In the genomic region with DNA sequence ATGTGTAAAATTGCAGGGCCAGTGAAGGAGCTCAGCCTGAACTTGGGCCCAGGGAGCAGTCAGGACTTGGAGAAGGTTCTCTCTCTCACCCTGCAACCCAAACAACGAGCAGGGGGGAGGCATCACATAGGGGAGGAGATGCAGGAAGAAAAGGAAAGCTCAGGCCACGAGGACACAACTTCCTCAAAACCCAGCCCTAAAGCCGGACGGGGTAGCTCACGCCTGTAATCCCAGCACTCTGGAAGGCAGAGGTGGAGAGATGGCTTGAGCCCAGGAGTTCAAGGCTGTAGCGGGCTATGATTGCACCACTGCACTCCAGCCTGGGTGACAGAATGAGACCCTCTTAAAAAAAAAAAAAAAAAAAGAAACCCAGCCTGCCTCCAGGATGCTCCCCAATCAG, we compare ENCODE assay signal across 29 cellular contexts.
DNase-seq lines count a peak whose midpoint lies in the region; ATAC-seq and TF ChIP-seq lines count a peak whose summit lies in the region.
"Had no signal": no experiment of that assay in that cellular context is flagged by ENCODE, and none has a peak within 500 bp of the region (broad histone marks: within the 10 kb centered on the region; RNA-seq: fewer than 3 reads in every experiment).

No MANE protein-coding gene starts in this region.

- H3K9me3 ChIP-seq in endodermal cell (ENCODE audit: control insufficient read depth, low read length) = no peaks in the 10 kb centered on the region
- no peaks in the 10 kb centered on the region for H3K9me3 ChIP-seq in ovary
- no peaks in the 10 kb centered on the region for H3K9me3 ChIP-seq in testis
- H3K9me3 ChIP-seq: heart left ventricle had no signal

- no peaks in the 10 kb centered on the region for H3K27me3 Mint-ChIP-seq in endodermal cell (ENCODE audit: insufficient read depth)
- H3K27me3 Mint-ChIP-seq: activated CD4-positive, alpha-beta T cell treated with anti-CD3 and anti-CD28 coated beads, Interleukin-2, amount 10 ng/mL, durations not matched to agents 24 days and 14 days; CD8-positive, alpha-beta memory T cell; progenitor cell of endocrine pancreas had no signal

- TF ChIP-seq EP300 in ovary (IDR thresholded peaks at IDR 0.05) = no peak

- no peak for TF ChIP-seq CTCF in endodermal cell (conservative IDR thresholded peaks at IDR 0.05)
- TF ChIP-seq CTCF in ovary (IDR thresholded peaks at IDR 0.05) = no peak
- no peak for TF ChIP-seq CTCF in testis (IDR thresholded peaks at IDR 0.05)

- intact Hi-C loops in ovary (cut with DNase I) = loop anchor here in 1 of 4 donors (10.0 kb wide), 1 partner anchor 851 kb away; the partner anchor contains the start of gene NRP1
- intact Hi-C loops in testis (cut with DNase I; ENCODE audit: low total_unique reads) = no loop called here

- H3K36me3 Mint-ChIP-seq in endodermal cell (ENCODE audit: low read depth) = no peaks in the 10 kb centered on the region
- H3K36me3 Mint-ChIP-seq: CD8-positive, alpha-beta memory T cell had no signal

- no peaks in the 10 kb centered on the region for H3K36me3 ChIP-seq in endodermal cell (ENCODE audit: control insufficient read depth, insufficient read depth, low read length)
- no peaks in the 10 kb centered on the region for H3K36me3 ChIP-seq in ovary
- no peaks in the 10 kb centered on the region for H3K36me3 ChIP-seq in testis (ENCODE audit: low read depth, missing control alignments)
- H3K36me3 ChIP-seq: heart left ventricle, WERI-Rb-1 had no signal

- H3K27ac Mint-ChIP-seq in endodermal cell = peak overlapping the region; percentile 65
- H3K27ac Mint-ChIP-seq: activated CD4-positive, alpha-beta T cell treated with anti-CD3 and anti-CD28 coated beads, Interleukin-2, amount 10 ng/mL, durations not matched to agents 24 days and 14 days; activated T-cell treated with anti-CD3 and anti-CD28 coated beads, Interleukin-2, amount 50 U/mL, for 24 hours; CD8-positive, alpha-beta memory T cell had no signal

- H3K4me1 Mint-ChIP-seq in endodermal cell = peaks cover 74% of the 10 kb centered on the region
- H3K4me1 Mint-ChIP-seq: activated CD4-positive, alpha-beta T cell treated with anti-CD3 and anti-CD28 coated beads, Interleukin-2, amount 10 ng/mL, durations not matched to agents 24 days and 14 days; CD8-positive, alpha-beta memory T cell had no signal

- no peak overlapping the region for H3K9ac ChIP-seq in endodermal cell (ENCODE audit: extremely low read depth, low read length, poor library complexity, severe bottlenecking)

- no peak for TF ChIP-seq POLR2A in ovary (IDR thresholded peaks at IDR 0.05)
- no peak for TF ChIP-seq POLR2A in testis (IDR thresholded peaks at IDR 0.05)

- WGBS in endodermal cell (ENCODE audit: insufficient coverage in 1 of 2, insufficient read length in 1 of 2), 2 experiments = 74% methylated on average over 6 of the region's 6 CpGs; no CpG with 5 or more reads in 1 of the 2 experiments
- WGBS in ovary, 3 donors = 24 to 59% (median 31%) methylated on average over 6 of the region's 6 CpGs
- 49 to 69% methylated on average over 6 of the region's 6 CpGs for WGBS in testis, 2 donors

- peak; percentile 49 for DNase-seq in KBM-7
- DNase-seq in endodermal cell = peak; percentile 71
- peak; percentile 22 for DNase-seq in medulla oblongata (ENCODE audit: extremely low spot score)
- DNase-seq in ovary = peak; percentile 36 to 64 (median 61)
- DNase-seq in kidney glomerular epithelial cell (lab: John Stamatoyannopoulos, UW) = no peak
- DNase-seq in testis = no peak
- DNase-seq in activated CD8-positive, alpha-beta memory T cell treated with anti-CD3 and anti-CD28 coated beads for 24 hours = no peak
- DNase-seq: activated CD4-positive, alpha-beta T cell treated with anti-CD3 and anti-CD28 coated beads, Interleukin-2, amount 10 ng/mL, durations not matched to agents 24 days and 14 days; activated naive CD4-positive, alpha-beta T cell; activated T-cell treated with anti-CD3 and anti-CD28 coated beads, Interleukin-2, amount 50 U/mL, for 24 hours; caudate nucleus; CD8-positive, alpha-beta memory T cell; effector memory CD4-positive, alpha-beta T cell; EL; erythroblast; heart left ventricle; Karpas-422; kidney; NCI-H1436; NCI-H2081 treated with DMSO at 0.1 percent for 48 hours; NCI-H226; SHP77; stimulated activated CD4-positive, alpha-beta T cell treated with anti-CD3 and anti-CD28 coated beads, Interleukin-4, amount 100 ng/mL, for 4 hours; trophoblast cell; WERI-Rb-1 had no signal

- H3K4me1 ChIP-seq in endodermal cell (ENCODE audit: control insufficient read depth, insufficient read depth, low read length) (peaks cover 17% of the 10 kb centered on the region), ovary (ENCODE audit: insufficient read depth) (peaks cover 24% of the 10 kb centered on the region), testis (no peaks in the 10 kb centered on the region)

- H3K27me3 ChIP-seq in endodermal cell (ENCODE audit: control insufficient read depth, insufficient read depth, low read length, poor library complexity, severe bottlenecking) = no peaks in the 10 kb centered on the region
- H3K27me3 ChIP-seq in ovary = no peaks in the 10 kb centered on the region
- no peaks in the 10 kb centered on the region for H3K27me3 ChIP-seq in testis
- H3K27me3 ChIP-seq: heart left ventricle had no signal

- H3K9me3 Mint-ChIP-seq in endodermal cell = no peaks in the 10 kb centered on the region
- H3K9me3 Mint-ChIP-seq: activated CD4-positive, alpha-beta T cell treated with anti-CD3 and anti-CD28 coated beads, Interleukin-2, amount 10 ng/mL, durations not matched to agents 24 days and 14 days; activated T-cell treated with anti-CD3 and anti-CD28 coated beads, Interleukin-2, amount 50 U/mL, for 24 hours; CD8-positive, alpha-beta memory T cell had no signal

- ATAC-seq in GM21528 (IDR thresholded peaks at IDR 0.05; ENCODE audit: low FRiP score, unreplicated experiment) = no peak
- ATAC-seq: heart left ventricle, Panc1 had no signal

- in situ Hi-C loops in KBM-7 (cut with MboI; ENCODE audit: low pct_unique_long_range_greater_than_20kb, low sequenced_read_pairs) = no loop called here

- no peak overlapping the region for H3K27ac ChIP-seq in endodermal cell (ENCODE audit: low read depth, low read length)
- peak overlapping the region in 1 of 2 donors; percentile 29 for H3K27ac ChIP-seq in ovary
- no peak overlapping the region for H3K27ac ChIP-seq in testis
- H3K27ac ChIP-seq: coronary artery, WERI-Rb-1 had no signal

- H3K4me3 ChIP-seq in endodermal cell (ENCODE audit: low read length) (no peak overlapping the region), ovary (no peak overlapping the region), testis (no peak overlapping the region)
- H3K4me3 ChIP-seq: coronary artery, heart left ventricle had no signal

- H3K4me3 Mint-ChIP-seq in endodermal cell = no peak overlapping the region
- H3K4me3 Mint-ChIP-seq: activated CD4-positive, alpha-beta T cell treated with anti-CD3 and anti-CD28 coated beads, Interleukin-2, amount 10 ng/mL, durations not matched to agents 24 days and 14 days; activated T-cell treated with anti-CD3 and anti-CD28 coated beads, Interleukin-2, amount 50 U/mL, for 24 hours; CD8-positive, alpha-beta memory T cell had no signal

Comparison
In these comparisons a context has a peak if more than half of its experiments do, and no peak if none do; other contexts are left out.
1. DNase-seq: peak in KBM-7 (single experiment), endodermal cell (single experiment), medulla oblongata (single experiment) and ovary (5 of 5); none in kidney glomerular epithelial cell (single experiment), testis (single experiment) and activated CD8-positive, alpha-beta memory T cell treated with anti-CD3 and anti-CD28 coated beads for 24 hours (single experiment).